24 cellular contexts compared by ENCODE assay signal in genomic region chr20:32163951-32164350, GRCh38. TPM values are rescaled to one million over a fixed set of nuclear protein-coding genes. Genes with fewer than 3 reads are reported as not detected.
DNase-seq lines count a peak whose midpoint lies in the region; ATAC-seq and TF ChIP-seq lines count a peak whose summit lies in the region.
"Had no signal": no experiment of that assay in that cellular context is flagged by ENCODE, and none has a peak within 500 bp of the region (broad histone marks: within the 10 kb centered on the region; RNA-seq: fewer than 3 reads in every experiment).

No MANE protein-coding gene starts in this region.

- intact Hi-C loops in CD4-positive, alpha-beta T cell (cut with DNase I, micrococcal nuclease), result no loop called here

- no peak overlapping the region for H2AFZ ChIP-seq in osteoblast (ENCODE audit: low read length)

- H3K4me3 Mint-ChIP-seq in CD4-positive, alpha-beta T cell, result no peak overlapping the region
- H3K4me3 Mint-ChIP-seq: B cell, HFFc6 had no signal

- H4K20me1 ChIP-seq in osteoblast (ENCODE audit: insufficient read depth, low read length), result peaks cover 4% of the 10 kb centered on the region

- no peaks in the 10 kb centered on the region for H3K9me3 ChIP-seq in CD4-positive, alpha-beta T cell (ENCODE audit: control insufficient read depth, low read length)
- H3K9me3 ChIP-seq in osteoblast (ENCODE audit: low read depth, low read length), result no peaks in the 10 kb centered on the region
- H3K9me3 ChIP-seq: HAP-1, MG63 had no signal

- no peak for TF ChIP-seq CTCF in CD4-positive, alpha-beta T cell (IDR thresholded peaks at IDR 0.05)
- TF ChIP-seq CTCF in osteoblast (IDR thresholded peaks at IDR 0.05; ENCODE audit: extremely low read depth, low read depth, low read length), result no peak

- H3K9me3 Mint-ChIP-seq in CD4-positive, alpha-beta T cell, result no peaks in the 10 kb centered on the region
- H3K9me3 Mint-ChIP-seq: HFFc6 had no signal

- peaks cover 62% of the 10 kb centered on the region for H3K36me3 ChIP-seq in osteoblast (ENCODE audit: insufficient read depth, low read length)

- no peaks in the 10 kb centered on the region for H3K4me1 Mint-ChIP-seq in CD4-positive, alpha-beta T cell (ENCODE audit: low read depth)
- H3K4me1 Mint-ChIP-seq: B cell had no signal

- CTCF ChIA-PET in CD4-positive, alpha-beta T cell (lab: Charles Lee), result no interaction called here

- in situ Hi-C loops in KBM-7 (cut with MboI; ENCODE audit: low pct_unique_long_range_greater_than_20kb, low sequenced_read_pairs), result no loop called here

- no peak for DNase-seq in CD4-positive, alpha-beta T cell
- DNase-seq in KBM-7 (peak; percentile 28), SKM-1 (lab: John Stamatoyannopoulos, UW; ENCODE audit: unreplicated experiment) (peak; percentile 11), osteoblast (ENCODE audit: insufficient read length, low spot score, missing footprints) (peak; percentile 55), A172 (ENCODE audit: low spot score) (no peak), NCI-H1417 (lab: John Stamatoyannopoulos, UW) (no peak), kidney glomerular epithelial cell (lab: John Stamatoyannopoulos, UW) (no peak)
- DNase-seq: Calu3, DMS79 treated with DMSO at 0.1 percent for 48 hours, GF-D8, GOT3, HFFc6, MG63, NCI-H1105 treated with DMSO at 0.1 percent for 48 hours, NCI-H2029 treated with DMSO at 0.1 percent for 48 hours, NCI-H2227 treated with DMSO at 0.1 percent for 48 hours, NCI-H526 treated with DMSO at 0.1 percent for 48 hours, RPMI8226, SHP77, SW 1271 had no signal

- H3K27ac Mint-ChIP-seq in CD4-positive, alpha-beta T cell, result peak overlapping the region; percentile 36
- H3K27ac Mint-ChIP-seq: B cell, HFFc6 had no signal

- peaks cover 84% of the 10 kb centered on the region for H3K36me3 Mint-ChIP-seq in CD4-positive, alpha-beta T cell (ENCODE audit: low read depth)

- no peak for ATAC-seq in CD4-positive, alpha-beta T cell (ENCODE audit: poor library complexity)
- ATAC-seq in HG03432 (IDR thresholded peaks at IDR 0.05; ENCODE audit: unreplicated experiment), result no peak

- H3K27ac ChIP-seq in CD4-positive, alpha-beta T cell (ENCODE audit: low read depth, low read length), result no peak overlapping the region
- H3K27ac ChIP-seq in osteoblast (ENCODE audit: low read depth, low read length), result no peak overlapping the region
- H3K27ac ChIP-seq: C4-2B had no signal

- no peaks in the 10 kb centered on the region for H3K79me2 ChIP-seq in osteoblast (ENCODE audit: insufficient read depth, low read length)

- H3K27me3 ChIP-seq in CD4-positive, alpha-beta T cell (ENCODE audit: control insufficient read depth, insufficient read depth, low read length), result no peaks in the 10 kb centered on the region
- H3K27me3 ChIP-seq in osteoblast (ENCODE audit: insufficient read depth, low read length), result no peaks in the 10 kb centered on the region
- H3K27me3 ChIP-seq: MG63 had no signal

- H3K4me1 ChIP-seq in osteoblast (ENCODE audit: insufficient read depth, low read length), result peaks cover 7% of the 10 kb centered on the region

- POLR2A ChIA-PET in CD4-positive, alpha-beta T cell (lab: Charles Lee), result no interaction called here

- no peak overlapping the region for H3K4me3 ChIP-seq in osteoblast (ENCODE audit: insufficient read depth, low read length)
- H3K4me3 ChIP-seq: HAP-1, MG63 had no signal

- no peaks in the 10 kb centered on the region for H3K27me3 Mint-ChIP-seq in CD4-positive, alpha-beta T cell
- H3K27me3 Mint-ChIP-seq: B cell had no signal

- H3K4me2 ChIP-seq in osteoblast (ENCODE audit: insufficient read depth, low read length), result no peak overlapping the region

RNA-seq across cellular contexts. Expression of gene PLAGL2, which starts 43.6 kb away (rescaled TPM):
- total RNA-seq in CD4-positive, alpha-beta T cell, result 10 to 100 TPM; 15.6 to 16.9 TPM
- total RNA-seq in osteoblast, result 2.5 and 2.7 TPM in 2 replicates
- total RNA-seq in A172 (2014; rRNA removed; shearing (Covaris generic)), result 3.7 and 4.6 TPM in 2 replicates

RNA-seq across cellular contexts. Expression of gene POFUT1, which starts 43.7 kb away (rescaled TPM):
- total RNA-seq in CD4-positive, alpha-beta T cell, result 1 to 10 TPM; 7.5 to 8.8 TPM
- total RNA-seq in osteoblast, result 40.9 and 43.0 TPM in 2 replicates
- total RNA-seq in A172 (2014; rRNA removed; shearing (Covaris generic)), result 59.5 and 60.8 TPM in 2 replicates

RNA-seq across cellular contexts. Expression of gene TM9SF4, which starts 54.4 kb away (rescaled TPM):
- total RNA-seq in CD4-positive, alpha-beta T cell, result 10 to 100 TPM; 22.4 to 24.5 TPM
- total RNA-seq in osteoblast, result 46.9 and 48.1 TPM in 2 replicates
- total RNA-seq in A172 (2014; rRNA removed; shearing (Covaris generic)), result 38.5 and 39.2 TPM in 2 replicates

Comparison
In these comparisons a context has a peak if more than half of its experiments do, and no peak if none do; other contexts are left out.
1. DNase-seq: peak in KBM-7 (single experiment), SKM-1 (single experiment) and osteoblast (single experiment); none in CD4-positive, alpha-beta T cell (0 of 10), A172 (single experiment), NCI-H1417 (0 of 3) and kidney glomerular epithelial cell (single experiment).